Comparison of ENCODE assay signal across 8 cellular contexts in the genomic region with DNA sequence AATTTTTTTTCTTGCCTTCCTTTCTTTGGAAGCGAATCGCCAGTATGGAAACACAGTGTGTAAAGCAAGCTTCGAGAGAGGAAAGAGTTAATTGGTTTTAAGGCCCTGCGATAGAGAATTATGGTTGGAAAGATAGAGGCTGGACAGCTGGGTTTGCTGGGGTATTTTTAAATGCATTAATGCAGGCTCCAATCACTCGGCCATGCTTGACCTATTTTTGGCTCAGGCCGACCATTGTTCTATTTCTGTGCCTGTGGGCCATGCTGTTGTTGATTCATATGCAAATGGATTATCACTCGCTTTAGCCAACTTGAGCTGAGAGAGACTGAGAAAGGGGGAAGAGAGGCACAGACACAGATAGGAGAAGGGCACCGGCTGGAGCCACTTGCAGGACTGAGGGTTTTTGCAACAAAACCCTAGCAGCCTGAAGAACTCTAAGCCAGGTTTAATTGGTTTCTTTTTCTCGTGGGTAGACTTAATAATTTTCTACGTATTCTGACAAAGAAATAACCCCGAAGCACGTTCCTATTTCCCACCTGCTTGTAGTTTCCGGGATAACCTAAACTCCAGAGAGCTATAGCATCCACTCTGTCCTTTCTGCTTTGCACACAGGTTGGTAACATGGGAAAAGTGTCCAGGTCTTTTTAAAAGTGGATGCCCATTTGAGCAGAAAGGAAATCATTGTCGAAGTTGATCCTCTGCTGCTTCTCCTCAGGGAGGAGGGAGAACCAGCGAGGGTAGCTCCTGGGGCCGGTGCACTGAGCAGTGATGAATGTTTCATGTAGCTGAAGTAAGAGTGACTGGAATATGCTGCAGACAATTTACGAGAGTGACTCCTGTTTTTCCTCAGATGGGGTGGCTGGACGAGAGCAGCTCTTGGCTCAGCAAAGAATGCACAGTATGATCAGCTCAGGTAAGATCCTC. TPM values are rescaled to one million over a fixed set of nuclear protein-coding genes. Genes with fewer than 3 reads are reported as not detected.
A peak's percentile ranks its signal among the peaks of the same experiment; 100 is the strongest.
DNase-seq lines count a peak whose midpoint lies in the region; ATAC-seq and TF ChIP-seq lines count a peak whose summit lies in the region.

HDAC9 (plus strand) TSS at position 338 of the 924 bp plus-strand sequence; CDS start at position 892, 554 bp downstream.

- H3K9me3 Mint-ChIP-seq in activated CD4-positive, alpha-beta T cell treated with anti-CD3 and anti-CD28 coated beads for 36 hours (ENCODE audit: low read depth) = no peaks in the 10 kb centered on the region
- H3K9me3 Mint-ChIP-seq in activated CD4-positive, alpha-beta T cell treated with anti-CD3 and anti-CD28 coated beads, Interleukin-2, amount 10 ng/mL, durations not matched to agents 7 days and 5 days = no peaks in the 10 kb centered on the region
- H3K9me3 Mint-ChIP-seq in natural killer cell = no peaks in the 10 kb centered on the region
- no peaks in the 10 kb centered on the region for H3K9me3 Mint-ChIP-seq in activated naive CD4-positive, alpha-beta T cell treated with anti-CD3 and anti-CD28 coated beads, Interleukin-2, amount 10 ng/mL, durations not matched to agents 7 days and 5 days

- no peaks in the 10 kb centered on the region for H3K9me3 ChIP-seq in WERI-Rb-1 (ENCODE audit: severe bottlenecking)

- peak within 1 kb of the TSS; percentile 68 for H3K4me3 ChIP-seq in WERI-Rb-1 (ENCODE audit: low read depth, low read length)

- H3K36me3 Mint-ChIP-seq in activated CD4-positive, alpha-beta T cell treated with anti-CD3 and anti-CD28 coated beads for 36 hours (ENCODE audit: low read depth) = no peaks in the 10 kb centered on the region
- no peaks in the 10 kb centered on the region for H3K36me3 Mint-ChIP-seq in activated CD4-positive, alpha-beta T cell treated with anti-CD3 and anti-CD28 coated beads, Interleukin-2, amount 10 ng/mL, durations not matched to agents 7 days and 5 days (ENCODE audit: low read depth)
- H3K36me3 Mint-ChIP-seq in natural killer cell = no peaks in the 10 kb centered on the region
- H3K36me3 Mint-ChIP-seq in activated naive CD4-positive, alpha-beta T cell treated with anti-CD3 and anti-CD28 coated beads, Interleukin-2, amount 10 ng/mL, durations not matched to agents 7 days and 5 days = no peaks in the 10 kb centered on the region

- POLR2A ChIA-PET in activated CD4-positive, alpha-beta T cell treated with anti-CD3 and anti-CD28 coated beads for 36 hours (lab: Charles Lee) = no interaction called here
- POLR2A ChIA-PET in activated CD4-positive, alpha-beta T cell treated with anti-CD3 and anti-CD28 coated beads, Interleukin-2, amount 10 ng/mL, durations not matched to agents 7 days and 5 days (lab: Charles Lee) = no interaction called here

- no peak for TF ChIP-seq CTCF in WERI-Rb-1 (IDR thresholded peaks at IDR 0.05; ENCODE audit: low read depth, low read length)
- TF ChIP-seq CTCF in natural killer cell (IDR thresholded peaks at IDR 0.05) = no peak

- CTCF ChIA-PET in activated CD4-positive, alpha-beta T cell treated with anti-CD3 and anti-CD28 coated beads for 36 hours (lab: Charles Lee) = interaction anchor here (1.2 kb wide), 1 partner anchor 27 kb away, joined by 3 read pairs; no protein-coding TSS in a partner anchor
- CTCF ChIA-PET in activated CD4-positive, alpha-beta T cell treated with anti-CD3 and anti-CD28 coated beads, Interleukin-2, amount 10 ng/mL, durations not matched to agents 7 days and 5 days (lab: Charles Lee) = interaction anchor here (1.0 kb wide), 1 partner anchor 10 kb away, joined by 3 read pairs; no protein-coding TSS in a partner anchor
- CTCF ChIA-PET in activated naive CD4-positive, alpha-beta T cell treated with anti-CD3 and anti-CD28 coated beads, Interleukin-2, amount 10 ng/mL, durations not matched to agents 7 days and 5 days (lab: Charles Lee) = no interaction called here

- intact Hi-C loops in activated CD4-positive, alpha-beta T cell treated with anti-CD3 and anti-CD28 coated beads for 36 hours (cut with DNase I, micrococcal nuclease) = no loop called here
- intact Hi-C loops in natural killer cell (cut with micrococcal nuclease) = no loop called here

- no peak within 1 kb of the TSS for H3K27ac Mint-ChIP-seq in activated CD4-positive, alpha-beta T cell treated with anti-CD3 and anti-CD28 coated beads for 36 hours
- H3K27ac Mint-ChIP-seq in activated CD4-positive, alpha-beta T cell treated with anti-CD3 and anti-CD28 coated beads, Interleukin-2, amount 10 ng/mL, durations not matched to agents 7 days and 5 days = no peak within 1 kb of the TSS
- H3K27ac Mint-ChIP-seq in natural killer cell = peak within 1 kb of the TSS in 1 of 2 donors; percentile 71
- H3K27ac Mint-ChIP-seq in activated naive CD4-positive, alpha-beta T cell treated with anti-CD3 and anti-CD28 coated beads, Interleukin-2, amount 10 ng/mL, durations not matched to agents 7 days and 5 days = no peak within 1 kb of the TSS

- DNase-seq in activated CD4-positive, alpha-beta T cell treated with anti-CD3 and anti-CD28 coated beads for 36 hours = no peak
- DNase-seq in activated CD4-positive, alpha-beta T cell treated with anti-CD3 and anti-CD28 coated beads, Interleukin-2, amount 10 ng/mL, durations not matched to agents 7 days and 5 days = no peak
- peak; percentile 31 for DNase-seq in NCI-H1436 (lab: John Stamatoyannopoulos, UW)
- peak; percentile 62 for DNase-seq in WERI-Rb-1
- DNase-seq in foreskin melanocyte = peak; percentile 91
- no peak for DNase-seq in natural killer cell
- DNase-seq in activated naive CD4-positive, alpha-beta T cell treated with anti-CD3 and anti-CD28 coated beads, Interleukin-2, amount 10 ng/mL, durations not matched to agents 7 days and 5 days = no peak

- H3K27me3 Mint-ChIP-seq in activated CD4-positive, alpha-beta T cell treated with anti-CD3 and anti-CD28 coated beads for 36 hours = peaks cover 9% of the 10 kb centered on the region
- H3K27me3 Mint-ChIP-seq in activated CD4-positive, alpha-beta T cell treated with anti-CD3 and anti-CD28 coated beads, Interleukin-2, amount 10 ng/mL, durations not matched to agents 7 days and 5 days = peaks cover 6% of the 10 kb centered on the region
- H3K27me3 Mint-ChIP-seq in natural killer cell (ENCODE audit: low read depth in 2 of 2) = no peaks in the 10 kb centered on the region
- H3K27me3 Mint-ChIP-seq in activated naive CD4-positive, alpha-beta T cell treated with anti-CD3 and anti-CD28 coated beads, Interleukin-2, amount 10 ng/mL, durations not matched to agents 7 days and 5 days = peaks cover 4% of the 10 kb centered on the region

- H3K4me1 Mint-ChIP-seq in activated CD4-positive, alpha-beta T cell treated with anti-CD3 and anti-CD28 coated beads for 36 hours = peaks cover 14% of the 10 kb centered on the region
- peaks cover 2% of the 10 kb centered on the region for H3K4me1 Mint-ChIP-seq in activated CD4-positive, alpha-beta T cell treated with anti-CD3 and anti-CD28 coated beads, Interleukin-2, amount 10 ng/mL, durations not matched to agents 7 days and 5 days
- H3K4me1 Mint-ChIP-seq in natural killer cell = peaks cover 29 to 52% of the 10 kb centered on the region in 2 donors
- H3K4me1 Mint-ChIP-seq in activated naive CD4-positive, alpha-beta T cell treated with anti-CD3 and anti-CD28 coated beads, Interleukin-2, amount 10 ng/mL, durations not matched to agents 7 days and 5 days = peaks cover 2% of the 10 kb centered on the region

- H3K4me3 Mint-ChIP-seq in activated CD4-positive, alpha-beta T cell treated with anti-CD3 and anti-CD28 coated beads for 36 hours = peak within 1 kb of the TSS; percentile 6
- no peak within 1 kb of the TSS for H3K4me3 Mint-ChIP-seq in activated CD4-positive, alpha-beta T cell treated with anti-CD3 and anti-CD28 coated beads, Interleukin-2, amount 10 ng/mL, durations not matched to agents 7 days and 5 days
- peak within 1 kb of the TSS; percentile 76 for H3K4me3 Mint-ChIP-seq in natural killer cell
- no peak within 1 kb of the TSS for H3K4me3 Mint-ChIP-seq in activated naive CD4-positive, alpha-beta T cell treated with anti-CD3 and anti-CD28 coated beads, Interleukin-2, amount 10 ng/mL, durations not matched to agents 7 days and 5 days

- no peaks in the 10 kb centered on the region for H3K36me3 ChIP-seq in WERI-Rb-1

- peak within 1 kb of the TSS; percentile 76 for H3K27ac ChIP-seq in WERI-Rb-1

- ATAC-seq in activated CD4-positive, alpha-beta T cell treated with anti-CD3 and anti-CD28 coated beads for 36 hours = no peak
- ATAC-seq in HG02678 (IDR thresholded peaks at IDR 0.05; ENCODE audit: unreplicated experiment) (peak; percentile 89), natural killer cell (peak; percentile 63 to 73 (median 65))

- H3K27me3 ChIP-seq in WERI-Rb-1 (ENCODE audit: insufficient read depth, low read depth, severe bottlenecking) = no peaks in the 10 kb centered on the region

RNA-seq across cellular contexts. Expression of gene HDAC9, which starts in this region (rescaled TPM):
- under 1 TPM; 0.69 to 0.94 TPM for total RNA-seq in activated CD4-positive, alpha-beta T cell treated with anti-CD3 and anti-CD28 coated beads for 36 hours
- under 1 TPM; 0.22 to 0.33 TPM for total RNA-seq in activated CD4-positive, alpha-beta T cell treated with anti-CD3 and anti-CD28 coated beads, Interleukin-2, amount 10 ng/mL, durations not matched to agents 7 days and 5 days
- total RNA-seq in natural killer cell = 10 to 100 TPM; 19.1 to 41.1 (median 24.1) TPM

Comparison
In these comparisons a context has a peak if more than half of its experiments do, and no peak if none do; other contexts are left out.
1. RNA of gene HDAC9 (total RNA-seq): 19.1 to 41.1 TPM in natural killer cell; 0.69 to 0.94 TPM in activated CD4-positive, alpha-beta T cell treated with anti-CD3 and anti-CD28 coated beads for 36 hours and 0.22 to 0.33 TPM in activated CD4-positive, alpha-beta T cell treated with anti-CD3 and anti-CD28 coated beads, Interleukin-2, amount 10 ng/mL, durations not matched to agents 7 days and 5 days; every median in the first group is over 10 times any median in the second.
2. H3K4me3 Mint-ChIP-seq: peak in activated CD4-positive, alpha-beta T cell treated with anti-CD3 and anti-CD28 coated beads for 36 hours (single experiment) and natural killer cell (single experiment); none in activated CD4-positive, alpha-beta T cell treated with anti-CD3 and anti-CD28 coated beads, Interleukin-2, amount 10 ng/mL, durations not matched to agents 7 days and 5 days (single experiment) and activated naive CD4-positive, alpha-beta T cell treated with anti-CD3 and anti-CD28 coated beads, Interleukin-2, amount 10 ng/mL, durations not matched to agents 7 days and 5 days (single experiment).
3. DNase-seq: peak in NCI-H1436 (single experiment), WERI-Rb-1 (single experiment) and foreskin melanocyte (single experiment); none in activated CD4-positive, alpha-beta T cell treated with anti-CD3 and anti-CD28 coated beads for 36 hours (single experiment), activated CD4-positive, alpha-beta T cell treated with anti-CD3 and anti-CD28 coated beads, Interleukin-2, amount 10 ng/mL, durations not matched to agents 7 days and 5 days (single experiment), natural killer cell (single experiment) and activated naive CD4-positive, alpha-beta T cell treated with anti-CD3 and anti-CD28 coated beads, Interleukin-2, amount 10 ng/mL, durations not matched to agents 7 days and 5 days (single experiment).